Comparison of ENCODE assay signal across 14 cellular contexts in genomic region chr14:103820382-103820781, GRCh38. TPM values are rescaled to one million over a fixed set of nuclear protein-coding genes. Genes with fewer than 3 reads are reported as not detected.
A peak's percentile ranks its signal among the peaks of the same experiment; 100 is the strongest.
DNase-seq lines count a peak whose midpoint lies in the region; ATAC-seq lines count a peak whose summit lies in the region.
"Had no signal": no experiment of that assay in that cellular context is flagged by ENCODE, and none has a peak within 500 bp of the region (broad histone marks: within the 10 kb centered on the region; RNA-seq: fewer than 3 reads in every experiment).

No MANE protein-coding gene starts in this region.

- peaks cover 1% of the 10 kb centered on the region for H3K9me3 Mint-ChIP-seq in activated naive CD8-positive, alpha-beta T cell treated with anti-CD3 and anti-CD28 coated beads for 36 hours
- H3K9me3 Mint-ChIP-seq in stimulated activated memory B cell treated with anti-CD40 and anti-IgM and Interleukin-4, amounts not matched to agents 10 μg/mL and 1 μg/mL and 100 μg/mL, for 72 hours, result no peaks in the 10 kb centered on the region
- no peaks in the 10 kb centered on the region for H3K9me3 Mint-ChIP-seq in T-helper 2 cell treated with Interferon-gamma antibody and Interleukin-4, amounts not matched to agents 5 μg/mL and 100 μg/mL, for 36 hours
- H3K9me3 Mint-ChIP-seq: activated CD4-positive, alpha-beta T cell treated with anti-CD3 and anti-CD28 coated beads, Interleukin-2, amount 10 ng/mL, durations not matched to agents 24 days and 14 days; dendritic cell treated with granulocyte-macrophage colony-stimulating factor and Interleukin-4, amounts not matched to agents 40 ng/mL and 50 ng/mL, for 4 days; H9 had no signal

- H3K36me3 ChIP-seq in HUES48 (ENCODE audit: control insufficient read depth, insufficient read depth, low read length) (no peaks in the 10 kb centered on the region), iPS-15b (ENCODE audit: control insufficient read depth, insufficient read depth, low read length) (no peaks in the 10 kb centered on the region)

- peaks cover 32% of the 10 kb centered on the region for H3K4me1 Mint-ChIP-seq in activated naive CD8-positive, alpha-beta T cell treated with anti-CD3 and anti-CD28 coated beads for 36 hours
- peaks cover 49% of the 10 kb centered on the region for H3K4me1 Mint-ChIP-seq in stimulated activated memory B cell treated with anti-CD40 and anti-IgM and Interleukin-4, amounts not matched to agents 10 μg/mL and 1 μg/mL and 100 μg/mL, for 72 hours
- peaks cover 5% of the 10 kb centered on the region for H3K4me1 Mint-ChIP-seq in T-helper 2 cell treated with Interferon-gamma antibody and Interleukin-4, amounts not matched to agents 5 μg/mL and 100 μg/mL, for 36 hours (ENCODE audit: low read depth)

- peaks cover 2% of the 10 kb centered on the region for H3K36me3 Mint-ChIP-seq in activated naive CD8-positive, alpha-beta T cell treated with anti-CD3 and anti-CD28 coated beads for 36 hours
- no peaks in the 10 kb centered on the region for H3K36me3 Mint-ChIP-seq in stimulated activated memory B cell treated with anti-CD40 and anti-IgM and Interleukin-4, amounts not matched to agents 10 μg/mL and 1 μg/mL and 100 μg/mL, for 72 hours
- no peaks in the 10 kb centered on the region for H3K36me3 Mint-ChIP-seq in T-helper 2 cell treated with Interferon-gamma antibody and Interleukin-4, amounts not matched to agents 5 μg/mL and 100 μg/mL, for 36 hours (ENCODE audit: low read depth)

- H3K4me3 ChIP-seq in HUES48 (ENCODE audit: low read depth, low read length) (peak overlapping the region; percentile 37), iPS-15b (ENCODE audit: low read depth, low read length) (peak overlapping the region; percentile 23)
- H3K4me3 ChIP-seq: K562 had no signal

- H3K27ac Mint-ChIP-seq in activated naive CD8-positive, alpha-beta T cell treated with anti-CD3 and anti-CD28 coated beads for 36 hours, result peak overlapping the region; percentile 35
- H3K27ac Mint-ChIP-seq in stimulated activated memory B cell treated with anti-CD40 and anti-IgM and Interleukin-4, amounts not matched to agents 10 μg/mL and 1 μg/mL and 100 μg/mL, for 72 hours, result peak overlapping the region; percentile 63
- H3K27ac Mint-ChIP-seq in T-helper 2 cell treated with Interferon-gamma antibody and Interleukin-4, amounts not matched to agents 5 μg/mL and 100 μg/mL, for 36 hours, result no peak overlapping the region
- H3K27ac Mint-ChIP-seq: activated CD4-positive, alpha-beta T cell treated with anti-CD3 and anti-CD28 coated beads, Interleukin-2, amount 10 ng/mL, durations not matched to agents 24 days and 14 days; dendritic cell treated with granulocyte-macrophage colony-stimulating factor and Interleukin-4, amounts not matched to agents 40 ng/mL and 50 ng/mL, for 4 days had no signal

- H3K27me3 ChIP-seq in HUES48 (ENCODE audit: control insufficient read depth, insufficient read depth, low read length) (no peaks in the 10 kb centered on the region), iPS-15b (ENCODE audit: control insufficient read depth, insufficient read depth, low read length) (no peaks in the 10 kb centered on the region)
- H3K27me3 ChIP-seq: foreskin keratinocyte had no signal

- DNase-seq in activated naive CD8-positive, alpha-beta T cell treated with anti-CD3 and anti-CD28 coated beads for 36 hours, result no peak
- DNase-seq in T-helper 2 cell treated with Interferon-gamma antibody and Interleukin-4, amounts not matched to agents 5 μg/mL and 100 μg/mL, for 36 hours (ENCODE audit: low spot score), result no peak
- DNase-seq: activated CD4-positive, alpha-beta T cell treated with anti-CD3 and anti-CD28 coated beads, Interleukin-2, amount 10 ng/mL, durations not matched to agents 24 days and 14 days; foreskin keratinocyte; stimulated activated CD4-positive, alpha-beta T cell treated with anti-CD3 and anti-CD28 coated beads, Interleukin-2, amount 100 ng/mL, for 48 hours; stimulated activated naive CD4-positive, alpha-beta T cell treated with Interleukin-2 at 50 U/mL for 16 hours had no signal

- ATAC-seq in stimulated activated memory B cell treated with anti-CD40 and anti-IgM and Interleukin-4, amounts not matched to agents 10 μg/mL and 1 μg/mL and 100 μg/mL, for 72 hours, result no peak
- ATAC-seq in GM19395 (IDR thresholded peaks at IDR 0.05; ENCODE audit: unreplicated experiment) (no peak), HG03457 (IDR thresholded peaks at IDR 0.05; ENCODE audit: unreplicated experiment) (no peak)
- ATAC-seq: K562 had no signal

- H3K9me3 ChIP-seq in HUES48 (ENCODE audit: control insufficient read depth, insufficient read depth, low read length), result no peaks in the 10 kb centered on the region
- H3K9me3 ChIP-seq in iPS-15b (ENCODE audit: control insufficient read depth, insufficient read depth, low read length), result no peaks in the 10 kb centered on the region

- H3K9ac ChIP-seq in HUES48 (ENCODE audit: low read depth, low read length) (no peak overlapping the region), iPS-15b (ENCODE audit: low read depth, low read length) (no peak overlapping the region)

- no peaks in the 10 kb centered on the region for H3K27me3 Mint-ChIP-seq in activated naive CD8-positive, alpha-beta T cell treated with anti-CD3 and anti-CD28 coated beads for 36 hours
- no peaks in the 10 kb centered on the region for H3K27me3 Mint-ChIP-seq in stimulated activated memory B cell treated with anti-CD40 and anti-IgM and Interleukin-4, amounts not matched to agents 10 μg/mL and 1 μg/mL and 100 μg/mL, for 72 hours
- H3K27me3 Mint-ChIP-seq in T-helper 2 cell treated with Interferon-gamma antibody and Interleukin-4, amounts not matched to agents 5 μg/mL and 100 μg/mL, for 36 hours (ENCODE audit: low read depth), result peaks cover 2% of the 10 kb centered on the region

- H3K4me1 ChIP-seq in HUES48 (ENCODE audit: control insufficient read depth, insufficient read depth, low read length) (peaks cover 12% of the 10 kb centered on the region), iPS-15b (ENCODE audit: control insufficient read depth, insufficient read depth, low read length) (peaks cover 10% of the 10 kb centered on the region)

- no peak overlapping the region for H3K27ac ChIP-seq in HUES48 (ENCODE audit: low read depth, low read length)
- H3K27ac ChIP-seq: foreskin keratinocyte had no signal

- peak overlapping the region; percentile 58 for H3K4me3 Mint-ChIP-seq in activated naive CD8-positive, alpha-beta T cell treated with anti-CD3 and anti-CD28 coated beads for 36 hours
- H3K4me3 Mint-ChIP-seq in stimulated activated memory B cell treated with anti-CD40 and anti-IgM and Interleukin-4, amounts not matched to agents 10 μg/mL and 1 μg/mL and 100 μg/mL, for 72 hours, result no peak overlapping the region
- H3K4me3 Mint-ChIP-seq in T-helper 2 cell treated with Interferon-gamma antibody and Interleukin-4, amounts not matched to agents 5 μg/mL and 100 μg/mL, for 36 hours, result no peak overlapping the region
- H3K4me3 Mint-ChIP-seq: activated CD4-positive, alpha-beta T cell treated with anti-CD3 and anti-CD28 coated beads, Interleukin-2, amount 10 ng/mL, durations not matched to agents 24 days and 14 days; dendritic cell treated with granulocyte-macrophage colony-stimulating factor and Interleukin-4, amounts not matched to agents 40 ng/mL and 50 ng/mL, for 4 days had no signal

RNA-seq across cellular contexts. Expression of gene PPP1R13B, which starts 27.0 kb away (rescaled TPM):
- total RNA-seq in activated naive CD8-positive, alpha-beta T cell treated with anti-CD3 and anti-CD28 coated beads for 36 hours, result 1 to 10 TPM; 8.5 to 9.8 TPM
